1 cellular context compared by ENCODE assay signal in genomic region chr1:192545781-192546521, GRCh38.
TF ChIP-seq lines count a peak whose summit lies in the region.

No MANE protein-coding gene starts in this region.

TF ChIP-seq in GM12878, 131 proteins besides CTCF, POLR2A, EP300 and RAD21 (continued from another document and continues in another):
- TF ChIP-seq ZBTB11 (CRISPR knock-in tag; IDR thresholded peaks at IDR 0.05) (no peak), CBX3 (IDR thresholded peaks at IDR 0.05; ENCODE audit: borderline replicate concordance, low read depth) (no peak), STAT1 (conservative IDR thresholded peaks at IDR 0.05) (no peak), SIX5 (IDR thresholded peaks at IDR 0.05; ENCODE audit: low read depth, low read length, severe bottlenecking) (no peak), MEF2A (IDR thresholded peaks at IDR 0.05; ENCODE audit: insufficient read depth, low read depth, low read length) (no peak), JUND (IDR thresholded peaks at IDR 0.05; ENCODE audit: low read depth, low read length) (no peak), BCLAF1 (IDR thresholded peaks at IDR 0.05) (no peak), TCF7 (IDR thresholded peaks at IDR 0.05; ENCODE audit: borderline replicate concordance) (peak; percentile 68; the same call in 1 of the 2 replicates), FOS (IDR thresholded peaks at IDR 0.05; ENCODE audit: borderline replicate concordance, extremely low read depth, insufficient read length) (no peak), YBX1 (IDR thresholded peaks at IDR 0.05) (no peak), SREBF2 (IDR thresholded peaks at IDR 0.05; ENCODE audit: low read length) (no peak), MYC (IDR thresholded peaks at IDR 0.05; ENCODE audit: insufficient read depth, insufficient read length, insufficient replicate concordance, low read length, severe bottlenecking) (no peak), ZNF207 (IDR thresholded peaks at IDR 0.05; ENCODE audit: borderline replicate concordance) (no peak), PBX3 (IDR thresholded peaks at IDR 0.05; ENCODE audit: insufficient replicate concordance, low read depth, low read length) (no peak), SIN3A (IDR thresholded peaks at IDR 0.05; ENCODE audit: low read depth, low read length) (no peak), CREB1 (IDR thresholded peaks at IDR 0.05; ENCODE audit: low read depth) (no peak), ZNF274 (IDR thresholded peaks at IDR 0.05; ENCODE audit: insufficient read depth, insufficient read length) (no peak), BMI1 (IDR thresholded peaks at IDR 0.05; ENCODE audit: borderline replicate concordance) (no peak), IRF5 (IDR thresholded peaks at IDR 0.05; ENCODE audit: borderline replicate concordance) (no peak), SRF (IDR thresholded peaks at IDR 0.05; ENCODE audit: low read depth in 2 of 2, low read length in 2 of 2) (no peak), NFIC (IDR thresholded peaks at IDR 0.05; ENCODE audit: low read depth, low read length) (peak; percentile 57), GATAD2B (conservative IDR thresholded peaks at IDR 0.05; ENCODE audit: low read depth) (peak; percentile 87), BCL11A (IDR thresholded peaks at IDR 0.05; ENCODE audit: low read depth, low read length) (peak; percentile 49; the same call in 1 of the 2 replicates), MTA2 (IDR thresholded peaks at IDR 0.05; ENCODE audit: low read depth) (peak; percentile 63; the same call in 1 of the 2 replicates), RUNX3 (IDR thresholded peaks at IDR 0.05; ENCODE audit: low read length) (peak; percentile 80), PML (IDR thresholded peaks at IDR 0.05; ENCODE audit: low read length) (0 out of 2 replicates have a peak, but pooled peaks have one; percentile 23), IKZF1 (conservative IDR thresholded peaks at IDR 0.05) (peak; percentile 69), FOXK2 (IDR thresholded peaks at IDR 0.05) (no peak), BRCA1 (IDR thresholded peaks at IDR 0.05; ENCODE audit: low read depth, low read length) (no peak), YY1 (IDR thresholded peaks at IDR 0.05; ENCODE audit: low read depth, low read length) (peak; percentile 61), MYB (IDR thresholded peaks at IDR 0.05; ENCODE audit: borderline replicate concordance, low read depth, low read length) (no peak), NR2C1 (IDR thresholded peaks at IDR 0.05) (no peak), MXI1 (IDR thresholded peaks at IDR 0.05; ENCODE audit: low read depth, low read length) (no peak)
- TF ChIP-seq, protein P1, sequence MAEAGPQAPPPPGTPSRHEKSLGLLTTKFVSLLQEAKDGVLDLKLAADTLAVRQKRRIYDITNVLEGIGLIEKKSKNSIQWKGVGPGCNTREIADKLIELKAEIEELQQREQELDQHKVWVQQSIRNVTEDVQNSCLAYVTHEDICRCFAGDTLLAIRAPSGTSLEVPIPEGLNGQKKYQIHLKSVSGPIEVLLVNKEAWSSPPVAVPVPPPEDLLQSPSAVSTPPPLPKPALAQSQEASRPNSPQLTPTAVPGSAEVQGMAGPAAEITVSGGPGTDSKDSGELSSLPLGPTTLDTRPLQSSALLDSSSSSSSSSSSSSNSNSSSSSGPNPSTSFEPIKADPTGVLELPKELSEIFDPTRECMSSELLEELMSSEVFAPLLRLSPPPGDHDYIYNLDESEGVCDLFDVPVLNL (IDR thresholded peaks at IDR 0.05; ENCODE audit: low read depth, low read length): no peak
- TF ChIP-seq, protein P2, sequence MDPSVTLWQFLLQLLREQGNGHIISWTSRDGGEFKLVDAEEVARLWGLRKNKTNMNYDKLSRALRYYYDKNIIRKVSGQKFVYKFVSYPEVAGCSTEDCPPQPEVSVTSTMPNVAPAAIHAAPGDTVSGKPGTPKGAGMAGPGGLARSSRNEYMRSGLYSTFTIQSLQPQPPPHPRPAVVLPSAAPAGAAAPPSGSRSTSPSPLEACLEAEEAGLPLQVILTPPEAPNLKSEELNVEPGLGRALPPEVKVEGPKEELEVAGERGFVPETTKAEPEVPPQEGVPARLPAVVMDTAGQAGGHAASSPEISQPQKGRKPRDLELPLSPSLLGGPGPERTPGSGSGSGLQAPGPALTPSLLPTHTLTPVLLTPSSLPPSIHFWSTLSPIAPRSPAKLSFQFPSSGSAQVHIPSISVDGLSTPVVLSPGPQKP (IDR thresholded peaks at IDR 0.05; ENCODE audit: low read depth, low read length): no peak
- TF ChIP-seq, protein P3, sequence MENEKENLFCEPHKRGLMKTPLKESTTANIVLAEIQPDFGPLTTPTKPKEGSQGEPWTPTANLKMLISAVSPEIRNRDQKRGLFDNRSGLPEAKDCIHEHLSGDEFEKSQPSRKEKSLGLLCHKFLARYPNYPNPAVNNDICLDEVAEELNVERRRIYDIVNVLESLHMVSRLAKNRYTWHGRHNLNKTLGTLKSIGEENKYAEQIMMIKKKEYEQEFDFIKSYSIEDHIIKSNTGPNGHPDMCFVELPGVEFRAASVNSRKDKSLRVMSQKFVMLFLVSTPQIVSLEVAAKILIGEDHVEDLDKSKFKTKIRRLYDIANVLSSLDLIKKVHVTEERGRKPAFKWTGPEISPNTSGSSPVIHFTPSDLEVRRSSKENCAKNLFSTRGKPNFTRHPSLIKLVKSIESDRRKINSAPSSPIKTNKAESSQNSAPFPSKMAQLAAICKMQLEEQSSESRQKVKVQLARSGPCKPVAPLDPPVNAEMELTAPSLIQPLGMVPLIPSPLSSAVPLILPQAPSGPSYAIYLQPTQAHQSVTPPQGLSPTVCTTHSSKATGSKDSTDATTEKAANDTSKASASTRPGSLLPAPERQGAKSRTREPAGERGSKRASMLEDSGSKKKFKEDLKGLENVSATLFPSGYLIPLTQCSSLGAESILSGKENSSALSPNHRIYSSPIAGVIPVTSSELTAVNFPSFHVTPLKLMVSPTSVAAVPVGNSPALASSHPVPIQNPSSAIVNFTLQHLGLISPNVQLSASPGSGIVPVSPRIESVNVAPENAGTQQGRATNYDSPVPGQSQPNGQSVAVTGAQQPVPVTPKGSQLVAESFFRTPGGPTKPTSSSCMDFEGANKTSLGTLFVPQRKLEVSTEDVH (IDR thresholded peaks at IDR 0.05; ENCODE audit: low read depth, partially characterized antibody): no peak
- TF ChIP-seq, protein P4, sequence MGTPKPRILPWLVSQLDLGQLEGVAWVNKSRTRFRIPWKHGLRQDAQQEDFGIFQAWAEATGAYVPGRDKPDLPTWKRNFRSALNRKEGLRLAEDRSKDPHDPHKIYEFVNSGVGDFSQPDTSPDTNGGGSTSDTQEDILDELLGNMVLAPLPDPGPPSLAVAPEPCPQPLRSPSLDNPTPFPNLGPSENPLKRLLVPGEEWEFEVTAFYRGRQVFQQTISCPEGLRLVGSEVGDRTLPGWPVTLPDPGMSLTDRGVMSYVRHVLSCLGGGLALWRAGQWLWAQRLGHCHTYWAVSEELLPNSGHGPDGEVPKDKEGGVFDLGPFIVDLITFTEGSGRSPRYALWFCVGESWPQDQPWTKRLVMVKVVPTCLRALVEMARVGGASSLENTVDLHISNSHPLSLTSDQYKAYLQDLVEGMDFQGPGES (IDR thresholded peaks at IDR 0.05): no peak
- TF ChIP-seq, protein P5, sequence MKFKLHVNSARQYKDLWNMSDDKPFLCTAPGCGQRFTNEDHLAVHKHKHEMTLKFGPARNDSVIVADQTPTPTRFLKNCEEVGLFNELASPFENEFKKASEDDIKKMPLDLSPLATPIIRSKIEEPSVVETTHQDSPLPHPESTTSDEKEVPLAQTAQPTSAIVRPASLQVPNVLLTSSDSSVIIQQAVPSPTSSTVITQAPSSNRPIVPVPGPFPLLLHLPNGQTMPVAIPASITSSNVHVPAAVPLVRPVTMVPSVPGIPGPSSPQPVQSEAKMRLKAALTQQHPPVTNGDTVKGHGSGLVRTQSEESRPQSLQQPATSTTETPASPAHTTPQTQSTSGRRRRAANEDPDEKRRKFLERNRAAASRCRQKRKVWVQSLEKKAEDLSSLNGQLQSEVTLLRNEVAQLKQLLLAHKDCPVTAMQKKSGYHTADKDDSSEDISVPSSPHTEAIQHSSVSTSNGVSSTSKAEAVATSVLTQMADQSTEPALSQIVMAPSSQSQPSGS (IDR thresholded peaks at IDR 0.05; ENCODE audit: low read length): peak; percentile 87
- TF ChIP-seq, protein P6, sequence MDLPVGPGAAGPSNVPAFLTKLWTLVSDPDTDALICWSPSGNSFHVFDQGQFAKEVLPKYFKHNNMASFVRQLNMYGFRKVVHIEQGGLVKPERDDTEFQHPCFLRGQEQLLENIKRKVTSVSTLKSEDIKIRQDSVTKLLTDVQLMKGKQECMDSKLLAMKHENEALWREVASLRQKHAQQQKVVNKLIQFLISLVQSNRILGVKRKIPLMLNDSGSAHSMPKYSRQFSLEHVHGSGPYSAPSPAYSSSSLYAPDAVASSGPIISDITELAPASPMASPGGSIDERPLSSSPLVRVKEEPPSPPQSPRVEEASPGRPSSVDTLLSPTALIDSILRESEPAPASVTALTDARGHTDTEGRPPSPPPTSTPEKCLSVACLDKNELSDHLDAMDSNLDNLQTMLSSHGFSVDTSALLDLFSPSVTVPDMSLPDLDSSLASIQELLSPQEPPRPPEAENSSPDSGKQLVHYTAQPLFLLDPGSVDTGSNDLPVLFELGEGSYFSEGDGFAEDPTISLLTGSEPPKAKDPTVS (IDR thresholded peaks at IDR 0.05; ENCODE audit: low read depth, low read length): no peak
